Comparison of ENCODE assay signal across 15 cellular contexts in the genomic region with DNA sequence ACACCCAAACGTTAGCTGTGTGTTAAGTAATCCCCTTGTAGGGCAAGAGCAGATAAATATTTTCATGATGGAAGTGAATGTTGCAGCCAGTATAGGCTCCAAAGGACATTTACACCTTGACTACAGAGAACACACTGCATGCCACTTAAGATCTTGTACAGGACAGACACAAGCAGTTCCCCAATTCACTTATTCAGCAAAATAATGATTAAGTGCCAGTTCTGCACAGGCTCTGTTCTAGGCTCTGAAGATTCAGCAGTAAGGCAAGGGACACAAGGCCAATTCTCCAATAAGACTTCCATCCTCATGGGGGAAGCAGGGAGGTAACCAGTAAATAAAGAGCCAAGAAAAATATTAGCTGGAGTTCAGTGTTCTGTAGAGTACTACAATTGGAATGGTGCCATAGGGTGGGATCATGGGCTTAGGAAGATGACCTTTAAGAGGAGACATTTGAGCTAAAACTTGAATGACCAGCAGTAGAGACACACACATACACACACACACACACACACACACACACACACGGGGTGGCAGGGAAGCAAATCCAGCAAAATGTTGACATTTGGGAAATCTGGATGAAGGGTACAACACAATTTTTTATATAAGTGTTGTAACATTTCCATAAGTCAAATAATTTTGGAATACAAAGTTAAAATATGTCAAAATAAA.
"Had no signal": no experiment of that assay in that cellular context is flagged by ENCODE, and none has a peak within 500 bp of the region (broad histone marks: within the 10 kb centered on the region; RNA-seq: fewer than 3 reads in every experiment).

No MANE protein-coding gene starts in this region.

- H3K27ac ChIP-seq: colonic mucosa, epithelial cell of prostate, parathyroid adenoma had no signal

- H3K9ac ChIP-seq: parathyroid adenoma had no signal

- H3K9me3 ChIP-seq: colonic mucosa had no signal

- H3K36me3 ChIP-seq: colonic mucosa had no signal

- H3K36me3 Mint-ChIP-seq: activated CD4-positive, alpha-beta memory T cell treated with anti-CD3 and anti-CD28 coated beads for 36 hours; type B pancreatic cell had no signal

- H3K4me1 ChIP-seq: colonic mucosa had no signal

- H3K27ac Mint-ChIP-seq: activated CD4-positive, alpha-beta memory T cell treated with anti-CD3 and anti-CD28 coated beads for 36 hours; activated naive CD8-positive, alpha-beta T cell treated with anti-CD3 and anti-CD28 coated beads, Interleukin-2, amount 50 U/mL, for 24 hours; activated T-cell treated with anti-CD3 and anti-CD28 coated beads, Interleukin-2, amount 50 U/mL, for 72 hours had no signal

- ATAC-seq: activated naive CD8-positive, alpha-beta T cell treated with anti-CD3 and anti-CD28 coated beads, Interleukin-2, amount 50 U/mL, for 24 hours; activated T-cell treated with anti-CD3 and anti-CD28 coated beads, Interleukin-2, amount 50 U/mL, for 72 hours had no signal

- H3K4me3 ChIP-seq: colonic mucosa had no signal

- H3K4me3 Mint-ChIP-seq: activated CD4-positive, alpha-beta memory T cell treated with anti-CD3 and anti-CD28 coated beads for 36 hours; activated naive CD8-positive, alpha-beta T cell treated with anti-CD3 and anti-CD28 coated beads, Interleukin-2, amount 50 U/mL, for 24 hours; activated T-cell treated with anti-CD3 and anti-CD28 coated beads, Interleukin-2, amount 50 U/mL, for 72 hours; type B pancreatic cell had no signal

- H3K27me3 ChIP-seq: colonic mucosa had no signal

- DNase-seq: activated CD4-positive, alpha-beta memory T cell treated with anti-CD3 and anti-CD28 coated beads for 36 hours; activated CD4-positive, CD25-positive, alpha-beta regulatory T cell treated with anti-CD3 and anti-CD28 coated beads, Interleukin-2, amount 50 U/mL, for 72 hours; activated gamma-delta T cell treated with Interleukin-2 at 50 U/mL for 16 hours; activated naive CD8-positive, alpha-beta T cell treated with anti-CD3 and anti-CD28 coated beads, Interleukin-2, amount 50 U/mL, for 24 hours; activated T-cell treated with anti-CD3 and anti-CD28 coated beads, Interleukin-2, amount 50 U/mL, for 72 hours; caudate nucleus; colonic mucosa; effector memory CD4-positive, alpha-beta T cell; kidney; stimulated activated CD4-positive, alpha-beta T cell treated with anti-CD3 and anti-CD28 coated beads, Interleukin-2, amount 100 ng/mL, for 24 hours; stimulated activated naive CD4-positive, alpha-beta T cell; SW 1271 had no signal

- H3K9me3 Mint-ChIP-seq: activated CD4-positive, alpha-beta memory T cell treated with anti-CD3 and anti-CD28 coated beads for 36 hours; activated naive CD8-positive, alpha-beta T cell treated with anti-CD3 and anti-CD28 coated beads, Interleukin-2, amount 50 U/mL, for 24 hours; activated T-cell treated with anti-CD3 and anti-CD28 coated beads, Interleukin-2, amount 50 U/mL, for 72 hours had no signal

- H3K27me3 Mint-ChIP-seq: activated CD4-positive, alpha-beta memory T cell treated with anti-CD3 and anti-CD28 coated beads for 36 hours; activated naive CD8-positive, alpha-beta T cell treated with anti-CD3 and anti-CD28 coated beads, Interleukin-2, amount 50 U/mL, for 24 hours; type B pancreatic cell had no signal
